Comparison of ENCODE assay signal across 13 cellular contexts in the genomic region with DNA sequence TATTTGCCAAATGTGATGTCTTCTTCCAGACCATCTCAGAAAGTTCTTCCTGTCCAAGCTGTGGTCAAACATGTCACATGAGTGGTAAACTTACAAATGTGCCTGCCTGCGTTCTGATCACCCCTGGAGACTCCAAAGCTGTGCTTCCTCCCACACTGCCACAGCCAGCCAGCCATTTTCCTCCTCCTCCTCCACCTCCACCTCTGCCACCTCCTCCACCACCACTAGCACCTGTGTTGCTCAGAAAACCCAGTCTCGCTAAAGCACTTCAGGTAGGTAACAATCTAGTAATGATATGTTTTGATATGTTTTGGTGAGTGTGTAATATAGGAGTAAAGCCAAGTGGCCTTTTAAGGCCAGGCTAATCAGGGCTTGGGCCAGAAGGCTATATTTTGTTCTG. TPM values are rescaled to one million over a fixed set of nuclear protein-coding genes. Genes with fewer than 3 reads are reported as not detected.
DNase-seq lines count a peak whose midpoint lies in the region; ATAC-seq and TF ChIP-seq lines count a peak whose summit lies in the region.
"Had no signal": no experiment of that assay in that cellular context is flagged by ENCODE, and none has a peak within 500 bp of the region (broad histone marks: within the 10 kb centered on the region; RNA-seq: fewer than 3 reads in every experiment).

No MANE protein-coding gene starts in this region.

- peaks cover 23% of the 10 kb centered on the region for H3K36me3 ChIP-seq in neural progenitor cell
- peaks cover 0 to 16% (median 0%) of the 10 kb centered on the region in 3 donors for H3K36me3 ChIP-seq in esophagus squamous epithelium
- no peaks in the 10 kb centered on the region for H3K36me3 ChIP-seq in CD8-positive, alpha-beta T cell (ENCODE audit: insufficient read depth, low read length)

- no peak overlapping the region for H3K4me2 ChIP-seq in neural progenitor cell
- H3K4me2 ChIP-seq: BLaER1 had no signal

- no peaks in the 10 kb centered on the region for H3K79me2 ChIP-seq in neural progenitor cell (ENCODE audit: low read depth)

- 96 to 98% methylated on average over 2 of the region's 2 CpGs for WGBS in esophagus squamous epithelium, 2 donors

- no peak for DNase-seq in activated CD4-positive, alpha-beta T cell treated with anti-CD3 and anti-CD28 coated beads, Interleukin-2, amount 10 ng/mL, durations not matched to agents 24 days and 14 days
- DNase-seq in activated CD4-positive, alpha-beta T cell treated with anti-CD3 and anti-CD28 coated beads, Interleukin-2, amount 50 U/mL, for 1 hour = no peak
- DNase-seq in neural progenitor cell (ENCODE audit: low spot score) (no peak), esophagus squamous epithelium (lab: John Stamatoyannopoulos, UW) (no peak)
- DNase-seq in CD8-positive, alpha-beta T cell = no peak
- DNase-seq: 8988T, AML-193, DMS 273 treated with DMSO at 0.1 percent for 48 hours, GM23248 had no signal

- no peaks in the 10 kb centered on the region for H3K9me3 ChIP-seq in neural progenitor cell (ENCODE audit: low read depth)
- no peaks in the 10 kb centered on the region for H3K9me3 ChIP-seq in esophagus squamous epithelium
- H3K9me3 ChIP-seq in CD8-positive, alpha-beta T cell (ENCODE audit: low read length) = no peaks in the 10 kb centered on the region
- H3K9me3 ChIP-seq: BLaER1 had no signal

- peaks cover 9% of the 10 kb centered on the region for H3F3A ChIP-seq in neural progenitor cell (ENCODE audit: low read depth)

- intact Hi-C loops in activated CD4-positive, alpha-beta T cell treated with anti-CD3 and anti-CD28 coated beads, Interleukin-2, amount 10 ng/mL, durations not matched to agents 24 days and 14 days (cut with micrococcal nuclease) = no loop called here
- intact Hi-C loops in esophagus squamous epithelium (cut with DNase I) = no loop called here
- intact Hi-C loops in CD8-positive, alpha-beta T cell (cut with DNase I, micrococcal nuclease) = no loop called here

- TF ChIP-seq POLR2A in esophagus squamous epithelium (IDR thresholded peaks at IDR 0.05) = no peak

- peak overlapping the region; percentile 17 for H3K27ac Mint-ChIP-seq in activated CD4-positive, alpha-beta T cell treated with anti-CD3 and anti-CD28 coated beads, Interleukin-2, amount 10 ng/mL, durations not matched to agents 24 days and 14 days
- H3K27ac Mint-ChIP-seq in brain (peak overlapping the region; percentile 25 to 83 (median 74)), neural progenitor cell (peak overlapping the region; percentile 47)
- no peak overlapping the region for H3K27ac Mint-ChIP-seq in CD8-positive, alpha-beta T cell

- no peak overlapping the region for H3K9ac ChIP-seq in neural progenitor cell
- H3K9ac ChIP-seq: BLaER1, GM23248 had no signal

- no peak for TF ChIP-seq CTCF in brain (conservative IDR thresholded peaks at IDR 0.05)
- TF ChIP-seq CTCF in neural progenitor cell (IDR thresholded peaks at IDR 0.05) = no peak
- no peak for TF ChIP-seq CTCF in esophagus squamous epithelium (IDR thresholded peaks at IDR 0.05)
- TF ChIP-seq CTCF in CD8-positive, alpha-beta T cell (IDR thresholded peaks at IDR 0.05) = no peak

- CTCF ChIA-PET in CD8-positive, alpha-beta T cell (lab: Charles Lee) = interaction anchor here (1.3 kb wide), 1 partner anchor 27 kb away, joined by 3 read pairs; no protein-coding TSS in a partner anchor

- H3K36me3 Mint-ChIP-seq in activated CD4-positive, alpha-beta T cell treated with anti-CD3 and anti-CD28 coated beads, Interleukin-2, amount 10 ng/mL, durations not matched to agents 24 days and 14 days (ENCODE audit: low read depth) = peaks cover 32% of the 10 kb centered on the region
- H3K36me3 Mint-ChIP-seq in brain (peaks cover 12% of the 10 kb centered on the region), neural progenitor cell (peaks cover 22% of the 10 kb centered on the region)
- no peaks in the 10 kb centered on the region for H3K36me3 Mint-ChIP-seq in CD8-positive, alpha-beta T cell

- peak overlapping the region; percentile 83 for H3K27ac ChIP-seq in neural progenitor cell
- H3K27ac ChIP-seq in esophagus squamous epithelium = no peak overlapping the region
- no peak overlapping the region for H3K27ac ChIP-seq in CD8-positive, alpha-beta T cell (ENCODE audit: low read depth, low read length)
- H3K27ac ChIP-seq: BLaER1, GM23248 had no signal

- POLR2A ChIA-PET in CD8-positive, alpha-beta T cell (lab: Charles Lee) = no interaction called here

- H3K9me3 Mint-ChIP-seq in activated CD4-positive, alpha-beta T cell treated with anti-CD3 and anti-CD28 coated beads, Interleukin-2, amount 10 ng/mL, durations not matched to agents 24 days and 14 days = no peaks in the 10 kb centered on the region
- H3K9me3 Mint-ChIP-seq in brain (no peaks in the 10 kb centered on the region), neural progenitor cell (no peaks in the 10 kb centered on the region)
- no peaks in the 10 kb centered on the region for H3K9me3 Mint-ChIP-seq in CD8-positive, alpha-beta T cell

- no peak overlapping the region for H3K4me3 ChIP-seq in neural progenitor cell
- H3K4me3 ChIP-seq in esophagus squamous epithelium = no peak overlapping the region
- no peak overlapping the region for H3K4me3 ChIP-seq in CD8-positive, alpha-beta T cell (ENCODE audit: low read depth, low read length)
- H3K4me3 ChIP-seq: BLaER1, GM23248 had no signal

- H3K4me1 ChIP-seq in neural progenitor cell (peaks cover 6% of the 10 kb centered on the region), esophagus squamous epithelium (no peaks in the 10 kb centered on the region)
- H3K4me1 ChIP-seq in CD8-positive, alpha-beta T cell (ENCODE audit: insufficient read depth, low read length) = no peaks in the 10 kb centered on the region
- H3K4me1 ChIP-seq: BLaER1 had no signal

- H3K27me3 ChIP-seq in neural progenitor cell (no peaks in the 10 kb centered on the region), esophagus squamous epithelium (no peaks in the 10 kb centered on the region)
- H3K27me3 ChIP-seq in CD8-positive, alpha-beta T cell (ENCODE audit: insufficient read depth, low read length) = no peaks in the 10 kb centered on the region
- H3K27me3 ChIP-seq: BLaER1 had no signal

- H3K4me3 Mint-ChIP-seq in activated CD4-positive, alpha-beta T cell treated with anti-CD3 and anti-CD28 coated beads, Interleukin-2, amount 10 ng/mL, durations not matched to agents 24 days and 14 days = no peak overlapping the region
- H3K4me3 Mint-ChIP-seq in brain (peak overlapping the region in 1 of 5 experiments; percentile 23), neural progenitor cell (no peak overlapping the region)
- no peak overlapping the region for H3K4me3 Mint-ChIP-seq in CD8-positive, alpha-beta T cell

- H2AFZ ChIP-seq in neural progenitor cell (replicated peaks) = no peak overlapping the region
- H2AFZ ChIP-seq: GM23248 had no signal

- H4K20me1 ChIP-seq in neural progenitor cell (ENCODE audit: low read depth) = no peaks in the 10 kb centered on the region
- H4K20me1 ChIP-seq: BLaER1 had no signal

- no peak for ATAC-seq in CD8-positive, alpha-beta T cell
- no peak for ATAC-seq in HG03280 (IDR thresholded peaks at IDR 0.05; ENCODE audit: unreplicated experiment)
- ATAC-seq: HepG2 had no signal

- no peaks in the 10 kb centered on the region for H3K4me1 Mint-ChIP-seq in activated CD4-positive, alpha-beta T cell treated with anti-CD3 and anti-CD28 coated beads, Interleukin-2, amount 10 ng/mL, durations not matched to agents 24 days and 14 days
- H3K4me1 Mint-ChIP-seq in brain (no peaks in the 10 kb centered on the region), neural progenitor cell (peaks cover 18% of the 10 kb centered on the region)
- H3K4me1 Mint-ChIP-seq in CD8-positive, alpha-beta T cell (ENCODE audit: low read depth) = no peaks in the 10 kb centered on the region

- no peaks in the 10 kb centered on the region for H3K27me3 Mint-ChIP-seq in activated CD4-positive, alpha-beta T cell treated with anti-CD3 and anti-CD28 coated beads, Interleukin-2, amount 10 ng/mL, durations not matched to agents 24 days and 14 days
- H3K27me3 Mint-ChIP-seq in brain (no peaks in the 10 kb centered on the region), neural progenitor cell (ENCODE audit: insufficient read depth, low read depth) (peaks cover 3% of the 10 kb centered on the region)
- no peaks in the 10 kb centered on the region for H3K27me3 Mint-ChIP-seq in CD8-positive, alpha-beta T cell (ENCODE audit: low read depth)

RNA-seq across cellular contexts. Expression of gene SMG8, which starts 16.4 kb away (rescaled TPM):
- 23.9 and 25.2 TPM in 2 replicates for total RNA-seq in activated CD4-positive, alpha-beta T cell treated with anti-CD3 and anti-CD28 coated beads, Interleukin-2, amount 10 ng/mL, durations not matched to agents 24 days and 14 days
- polyA plus RNA-seq in brain (ENCODE audit: insufficient read depth, low read depth, low replicate concordance) = 12.1 TPM
- total RNA-seq in neural progenitor cell (ENCODE audit: low replicate concordance) = 20.8 and 24.0 TPM in 2 replicates
- 10 to 100 TPM in 3 of 4 donors, 1 to 10 TPM in 1; 5.6 to 14.7 (median 12.6) TPM for total RNA-seq in esophagus squamous epithelium
- total RNA-seq in CD8-positive, alpha-beta T cell = 10 to 100 TPM; 14.3 to 14.4 TPM

RNA-seq across cellular contexts. Expression of gene GDPD1, which starts 26.8 kb away (rescaled TPM):
- 1.8 and 2.7 TPM in 2 replicates for total RNA-seq in activated CD4-positive, alpha-beta T cell treated with anti-CD3 and anti-CD28 coated beads, Interleukin-2, amount 10 ng/mL, durations not matched to agents 24 days and 14 days
- 11.7 TPM for polyA plus RNA-seq in brain (ENCODE audit: insufficient read depth, low read depth, low replicate concordance)
- total RNA-seq in neural progenitor cell (ENCODE audit: low replicate concordance) = 13.6 and 17.8 TPM in 2 replicates
- 1 to 10 TPM in 2 of 4 donors, under 1 TPM in 1, not detected in 1; 0.59 to 2.0 (median 1.9) TPM for total RNA-seq in esophagus squamous epithelium
- total RNA-seq in CD8-positive, alpha-beta T cell = 1 to 10 TPM; 1.1 to 1.8 TPM

RNA-seq across cellular contexts. Expression of gene PRR11, which starts 37.9 kb away (rescaled TPM):
- total RNA-seq in activated CD4-positive, alpha-beta T cell treated with anti-CD3 and anti-CD28 coated beads, Interleukin-2, amount 10 ng/mL, durations not matched to agents 24 days and 14 days = 29.7 and 32.6 TPM in 2 replicates
- 64.6 TPM for polyA plus RNA-seq in brain (ENCODE audit: insufficient read depth, low read depth, low replicate concordance)
- 44.3 and 51.9 TPM in 2 replicates for total RNA-seq in neural progenitor cell (ENCODE audit: low replicate concordance)
- 10 to 100 TPM in 2 of 4 donors, 1 to 10 TPM in 2; 5.1 to 13.4 (median 9.5) TPM for total RNA-seq in esophagus squamous epithelium
- total RNA-seq in CD8-positive, alpha-beta T cell = under 1 TPM; 0.30 to 0.69 TPM

RNA-seq across cellular contexts. Expression of gene SKA2, which starts 38.5 kb away (rescaled TPM):
- 60.5 and 62.2 TPM in 2 replicates for total RNA-seq in activated CD4-positive, alpha-beta T cell treated with anti-CD3 and anti-CD28 coated beads, Interleukin-2, amount 10 ng/mL, durations not matched to agents 24 days and 14 days
- polyA plus RNA-seq in brain (ENCODE audit: insufficient read depth, low read depth, low replicate concordance) = 66.9 TPM
- total RNA-seq in neural progenitor cell (ENCODE audit: low replicate concordance) (166 and 352 TPM in 2 replicates), esophagus squamous epithelium (10 to 100 TPM; 12.5 to 57.2 (median 37.6) TPM)
- total RNA-seq in CD8-positive, alpha-beta T cell = 1 to 10 TPM; 2.9 to 4.2 TPM
